In genomic region chr9:110958846-110959245, GRCh38 we compare ENCODE assay signal across 17 cellular contexts.
"Had no signal": no experiment of that assay in that cellular context is flagged by ENCODE, and none has a peak within 500 bp of the region (broad histone marks: within the 10 kb centered on the region; RNA-seq: fewer than 3 reads in every experiment).

No MANE protein-coding gene starts in this region.

- FAIRE-seq: endothelial cell of umbilical vein, frontal cortex had no signal

- ATAC-seq: heart left ventricle; naive thymus-derived CD8-positive, alpha-beta T cell; sciatic nerve; stimulated activated naive B cell treated with anti-CD40 and anti-IgM and Interleukin-4, amounts not matched to agents 10 μg/mL and 1 μg/mL and 100 μg/mL, for 72 hours; stimulated activated naive CD8-positive, alpha-beta T cell treated with anti-CD3 and anti-CD28 coated beads, Interleukin-15, amount 100 ng/mL, for 72 hours; upper lobe of right lung had no signal

- DNase-seq: dermis blood vessel endothelial cell; heart left ventricle; hippocampal formation; mesendoderm; naive thymus-derived CD8-positive, alpha-beta T cell; posterior cingulate gyrus; spleen; stimulated activated CD4-positive, alpha-beta T cell treated with anti-CD3 and anti-CD28 coated beads, Interleukin-15, amount 100 ng/mL, for 24 hours; stimulated activated CD4-positive, alpha-beta T cell treated with anti-CD3 and anti-CD28 coated beads, Interleukin-1b, Interleukin-23, amount 100 ng/mL, for 48 hours; stimulated activated CD4-positive, alpha-beta T cell treated with anti-CD3 and anti-CD28 coated beads, Interleukin-4, amount 100 ng/mL, for 4 hours; stimulated activated naive B cell treated with anti-CD40 and anti-IgM and Interleukin-4, amounts not matched to agents 10 μg/mL and 1 μg/mL and 100 μg/mL, for 72 hours; stimulated activated naive CD8-positive, alpha-beta T cell treated with anti-CD3 and anti-CD28 coated beads, Interleukin-15, amount 100 ng/mL, for 72 hours; testis; upper lobe of right lung had no signal
